Comparison of ENCODE assay signal across 21 cellular contexts in genomic region chr1:64080947-64081562, GRCh38.
DNase-seq lines count a peak whose midpoint lies in the region; ATAC-seq, FAIRE-seq and TF ChIP-seq lines count a peak whose summit lies in the region.
"Had no signal": no experiment of that assay in that cellular context is flagged by ENCODE, and none has a peak within 500 bp of the region (broad histone marks: within the 10 kb centered on the region; RNA-seq: fewer than 3 reads in every experiment).

No MANE protein-coding gene starts in this region.

- TF ChIP-seq EP300 in HepG2 (IDR thresholded peaks at IDR 0.05; ENCODE audit: low read depth in 2 of 2, low read length in 2 of 2) (no peak), HepG2 (CRISPR knock-in tag; IDR thresholded peaks at IDR 0.05; ENCODE audit: borderline replicate concordance) (no peak)

- H4K20me1 ChIP-seq in HepG2 (ENCODE audit: insufficient read depth, low read length) (no peaks in the 10 kb centered on the region), smooth muscle cell (ENCODE audit: low read depth) (no peaks in the 10 kb centered on the region)

- DNase-seq in HepG2 (ENCODE audit: low spot score) (no peak), right lobe of liver (no peak), amniotic epithelial cell (ENCODE audit: low read depth) (peak; percentile 83), fibroblast of pulmonary artery (ENCODE audit: low read depth) (peak; percentile 43), smooth muscle cell (lab: John Stamatoyannopoulos, UW; ENCODE audit: unreplicated experiment) (no peak), GF-D8 (lab: John Stamatoyannopoulos, UW) (no peak), NCI-H187 (lab: John Stamatoyannopoulos, UW) (no peak), NCI-H510A treated with DMSO at 0.1 percent for 48 hours (lab: John Stamatoyannopoulos, UW) (no peak)
- DNase-seq: activated CD4-positive, alpha-beta T cell treated with anti-CD3 and anti-CD28 coated beads, Interleukin-2, amount 10 ng/mL, durations not matched to agents 7 days and 5 days; activated gamma-delta T cell; left lung; NCI-H1105 treated with DMSO at 0.1 percent for 48 hours; NCI-H2171; NCI-H82; Peyer's patch; right cardiac atrium; stimulated activated naive CD4-positive, alpha-beta T cell treated with Interleukin-2 at 50 U/mL for 16 hours had no signal

- intact Hi-C loops in HepG2 (cut with micrococcal nuclease; ENCODE audit: unreplicated experiment) = no loop called here
- intact Hi-C loops in right lobe of liver (cut with DNase I) = no loop called here

- H3K27me3 ChIP-seq in HepG2 (ENCODE audit: control insufficient read depth in 1 of 2, insufficient read depth in 2 of 2, low read length in 2 of 2) (no peaks in the 10 kb centered on the region), right lobe of liver (no peaks in the 10 kb centered on the region), smooth muscle cell (ENCODE audit: low read depth) (peaks cover 4% of the 10 kb centered on the region)
- H3K27me3 ChIP-seq: left lung, Peyer's patch, tibial nerve had no signal

- H3K4me2 ChIP-seq in HepG2 (ENCODE audit: low read depth, low read length) = no peak overlapping the region
- H3K4me2 ChIP-seq in smooth muscle cell = no peak overlapping the region

- CTCF ChIA-PET in HepG2 (lab: Yijun Ruan, JAX; ENCODE audit: low intra/inter-chr PET ratio, low total read pairs) = no interaction called here

- no peaks in the 10 kb centered on the region for H3K36me3 ChIP-seq in HepG2 (replicated peaks in 1 of 2; ENCODE audit: control insufficient read depth in 1 of 2, insufficient read depth in 2 of 2, low read length in 2 of 2)
- no peaks in the 10 kb centered on the region for H3K36me3 ChIP-seq in right lobe of liver
- H3K36me3 ChIP-seq in smooth muscle cell (ENCODE audit: low read depth) = no peaks in the 10 kb centered on the region
- H3K36me3 ChIP-seq: left lung, Peyer's patch, tibial nerve had no signal

- H3K27ac ChIP-seq in HepG2 (ENCODE audit: extremely low read length, insufficient read depth, low read length) (no peak overlapping the region), right lobe of liver (no peak overlapping the region), smooth muscle cell (ENCODE audit: low read depth) (peak overlapping the region; percentile 62)
- H3K27ac ChIP-seq: C4-2B, left lung, Peyer's patch, tibial nerve had no signal

- TF ChIP-seq CTCF in HepG2 (CRISPR knock-in tag; IDR thresholded peaks at IDR 0.05) (no peak), right lobe of liver (IDR thresholded peaks at IDR 0.05) (no peak), fibroblast of pulmonary artery (IDR thresholded peaks at IDR 0.05; ENCODE audit: low read length, missing control alignments) (no peak), smooth muscle cell (IDR thresholded peaks at IDR 0.05; ENCODE audit: borderline replicate concordance, insufficient read depth, poor library complexity, severe bottlenecking) (no peak)

- ATAC-seq in HepG2 = no peak
- no peak for ATAC-seq in right lobe of liver
- ATAC-seq: left lung, right cardiac atrium had no signal

- H3K9me3 ChIP-seq in HepG2 (ENCODE audit: low read length) = no peaks in the 10 kb centered on the region
- H3K9me3 ChIP-seq in right lobe of liver = no peaks in the 10 kb centered on the region
- no peaks in the 10 kb centered on the region for H3K9me3 ChIP-seq in smooth muscle cell (replicated peaks; ENCODE audit: low read depth)
- H3K9me3 ChIP-seq: left lung, Peyer's patch, tibial nerve had no signal

- FAIRE-seq in HepG2 (lab: Jason Lieb, UNC) = no peak
- FAIRE-seq: A204.1, TTC549 had no signal

- TF ChIP-seq POLR2A in HepG2 (IDR thresholded peaks at IDR 0.05; ENCODE audit: insufficient read depth in 1 of 2, low read depth in 2 of 2, low read length in 2 of 2) (no peak), right lobe of liver (IDR thresholded peaks at IDR 0.05) (no peak)

- H2AFZ ChIP-seq in HepG2 (ENCODE audit: low read length) (no peak overlapping the region), smooth muscle cell (ENCODE audit: low read depth) (no peak overlapping the region)

- POLR2A ChIA-PET in HepG2 (lab: Yijun Ruan, JAX) = no interaction called here

- TF ChIP-seq RAD21 in HepG2 (CRISPR knock-in tag; IDR thresholded peaks at IDR 0.05) = no peak

- H3K79me2 ChIP-seq in HepG2 (ENCODE audit: insufficient read depth, low read length) (no peaks in the 10 kb centered on the region), smooth muscle cell (ENCODE audit: low read depth) (no peaks in the 10 kb centered on the region)

- no TSS peak for BruUV-seq in HepG2 (replicated peaks; lab: Mats Ljungman, UMichigan)

- in situ Hi-C loops in HepG2 (cut with HindIII; ENCODE audit: extremely low pct_ligation_motif_present, low pct_unique_long_range_greater_than_20kb) = no loop called here

- no peaks in the 10 kb centered on the region for H3K4me1 ChIP-seq in HepG2 (ENCODE audit: insufficient read depth, low read length)
- H3K4me1 ChIP-seq in right lobe of liver = no peaks in the 10 kb centered on the region
- peaks cover 5% of the 10 kb centered on the region for H3K4me1 ChIP-seq in smooth muscle cell (ENCODE audit: low read depth)
- H3K4me1 ChIP-seq: left lung, Peyer's patch, tibial nerve had no signal

- no peak overlapping the region for H3K9ac ChIP-seq in HepG2 (ENCODE audit: insufficient read depth, low read depth, low read length)
- H3K9ac ChIP-seq in smooth muscle cell (ENCODE audit: low read depth) = no peak overlapping the region

- no peak overlapping the region for H3K4me3 ChIP-seq in HepG2 (replicated peaks in 1 of 3; ENCODE audit: insufficient read depth in 1 of 3, low read depth in 2 of 3, low read length in 3 of 3)
- H3K4me3 ChIP-seq in right lobe of liver = no peak overlapping the region
- H3K4me3 ChIP-seq in fibroblast of pulmonary artery (replicated peaks; ENCODE audit: low read depth, low read length) = no peak overlapping the region
- H3K4me3 ChIP-seq in smooth muscle cell = no peak overlapping the region
- H3K4me3 ChIP-seq: left lung, Peyer's patch, tibial nerve had no signal

- peaks cover 18% of the 10 kb centered on the region for H3F3A ChIP-seq in smooth muscle cell (ENCODE audit: low read depth)

- WGBS in HepG2 (ENCODE audit: low lambda C conversion rate) = 38% methylated on average over 3 of the region's 3 CpGs
- WGBS in right lobe of liver (ENCODE audit: insufficient coverage, low coverage, low lambda C conversion rate, missing lambda C conversion rate) = 80% methylated on average over 3 of the region's 3 CpGs
- 80% methylated on average over 3 of the region's 3 CpGs for WGBS in smooth muscle cell (ENCODE audit: low lambda C conversion rate)

TF ChIP-seq in HepG2, 621 proteins besides CTCF, POLR2A, EP300 and RAD21:
- TF ChIP-seq ZNF326 (CRISPR knock-in tag; IDR thresholded peaks at IDR 0.05; ENCODE audit: borderline replicate concordance) (no peak), ZNF558 (CRISPR knock-in tag; IDR thresholded peaks at IDR 0.05; ENCODE audit: borderline replicate concordance) (no peak), CEBPB (IDR thresholded peaks at IDR 0.05; ENCODE audit: borderline replicate concordance, low read depth, low read length) (peak; percentile 7; the same call in 1 of the 2 replicates)
TF ChIP-seq in HepG2: peak in this region for 1.

Comparison
In these comparisons a context has a peak if more than half of its experiments do, and no peak if none do; other contexts are left out.
1. DNase-seq: peak in amniotic epithelial cell (single experiment) and fibroblast of pulmonary artery (single experiment); none in HepG2 (single experiment), right lobe of liver (0 of 3), smooth muscle cell (single experiment), GF-D8 (single experiment), NCI-H187 (0 of 2) and NCI-H510A treated with DMSO at 0.1 percent for 48 hours (single experiment).